Comparison of ENCODE assay signal across 1 cellular context in genomic region chr11:831132-831864, GRCh38.
TF ChIP-seq lines count a peak whose summit lies in the region.

No MANE protein-coding gene starts in this region.

TF ChIP-seq in endothelial cell of umbilical vein, 7 proteins besides CTCF, POLR2A, EP300 and RAD21:
- TF ChIP-seq JUN (IDR thresholded peaks at IDR 0.05; ENCODE audit: borderline replicate concordance, insufficient read depth, insufficient read length, low read depth) (no peak), GATA2 (IDR thresholded peaks at IDR 0.05; ENCODE audit: insufficient read depth, insufficient read length, low read depth, low read length) (no peak), EZH2 (IDR thresholded peaks at IDR 0.05; ENCODE audit: borderline replicate concordance, low read depth, low read length, severe bottlenecking) (no peak), FOS (IDR thresholded peaks at IDR 0.05; ENCODE audit: borderline replicate concordance, insufficient read depth, low read length) (no peak), POLR2AphosphoS5 (IDR thresholded peaks at IDR 0.05; ENCODE audit: insufficient read depth, low read depth, low read length) (no peak), MYC (IDR thresholded peaks at IDR 0.05; ENCODE audit: low read depth, low read length) (no peak), MAX (IDR thresholded peaks at IDR 0.05; ENCODE audit: insufficient read depth, insufficient read length) (no peak)
TF ChIP-seq in endothelial cell of umbilical vein: peak in this region for 0.
